Comparison of ENCODE assay signal across 8 cellular contexts in the genomic region with DNA sequence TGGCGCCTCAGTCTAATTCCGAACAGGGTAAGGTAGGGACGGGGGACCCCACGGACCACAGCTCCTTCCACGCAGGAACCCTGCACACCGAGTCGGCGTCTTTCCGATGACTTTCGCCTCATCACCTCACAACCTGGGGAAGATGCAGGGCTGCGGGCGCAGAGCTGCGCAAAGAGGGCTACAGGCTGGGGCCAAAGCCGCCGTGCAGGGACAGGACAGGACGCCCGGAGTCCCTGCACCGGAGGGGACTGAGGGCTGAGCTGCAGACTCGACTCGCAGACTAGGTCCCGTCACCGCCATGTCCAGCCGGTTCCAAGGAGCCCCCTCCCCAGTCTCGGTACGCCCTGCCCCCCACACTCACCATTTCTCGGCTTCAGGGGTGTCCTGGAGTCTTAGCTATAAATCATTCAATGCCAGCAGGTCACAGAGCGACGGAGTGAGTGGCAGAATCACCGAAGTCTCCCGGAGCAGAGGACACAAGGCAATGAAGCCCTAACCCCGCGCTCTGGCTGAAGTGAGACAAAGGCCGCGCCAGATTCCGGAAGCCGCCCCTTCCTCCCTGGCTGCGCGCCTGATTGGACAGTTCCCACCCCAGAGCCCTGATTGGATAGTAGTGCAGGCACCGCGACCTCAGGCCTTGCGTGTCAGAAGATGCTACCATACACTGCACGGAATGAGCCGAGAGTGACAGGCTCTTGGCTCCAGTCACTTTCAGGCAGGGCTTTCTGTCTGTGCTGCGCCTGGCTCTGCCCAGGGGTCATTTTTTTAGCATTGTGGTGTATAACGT. TPM values are rescaled to one million over a fixed set of nuclear protein-coding genes. Genes with fewer than 3 reads are reported as not detected.
DNase-seq lines count a peak whose midpoint lies in the region; FAIRE-seq and TF ChIP-seq lines count a peak whose summit lies in the region.
"Not testable (repeated sequence)": the region's sequence is repeated elsewhere in the genome, so short reads cannot be mapped to it uniquely, and the experiment has no call there.

A gene (minus strand): TSS at position 522 of the 787 bp plus-strand sequence. CDS start 158 bp downstream, at position 364.

- H3K27ac ChIP-seq in SJSA1; subcutaneous abdominal adipose tissue (ENCODE audit: low read depth, low read length): not testable (repeated sequence)
- peak within 1 kb of the TSS; percentile 58 for H3K27ac ChIP-seq in neuronal stem cell (replicated peaks; ENCODE audit: low read length)

- peak within 1 kb of the TSS; percentile 25 for H3K4me2 ChIP-seq in neuronal stem cell (ENCODE audit: insufficient read depth, low read length, poor library complexity, severe bottlenecking)

- not testable (repeated sequence) for H2BK5ac ChIP-seq in neuronal stem cell (ENCODE audit: low read length)

- H2BK15ac ChIP-seq in neuronal stem cell (ENCODE audit: low read length), result not testable (repeated sequence)

- H2AFZ ChIP-seq in neuronal stem cell (ENCODE audit: low read length), result peak within 1 kb of the TSS; percentile 84

- H2AK5ac ChIP-seq in neuronal stem cell (ENCODE audit: low read depth, low read length), result not testable (repeated sequence)

- H4K8ac ChIP-seq in neuronal stem cell (ENCODE audit: low read depth, low read length), result not testable (repeated sequence)

- TF ChIP-seq CTCF in HFF-Myc (IDR thresholded peaks at IDR 0.05; ENCODE audit: low read depth, low read length, missing control alignments), result not testable (repeated sequence)

- not testable (repeated sequence) for H3K79me1 ChIP-seq in neuronal stem cell (ENCODE audit: low read depth, low read length)

- not testable (repeated sequence) for H3K4ac ChIP-seq in neuronal stem cell (ENCODE audit: low read length)

- H3K9me3 ChIP-seq in SJSA1 (replicated peaks); neuronal stem cell (replicated peaks in 1 of 2; ENCODE audit: control insufficient read depth in 2 of 2, insufficient read depth in 1 of 2, low read depth in 1 of 2, low read length in 2 of 2); subcutaneous abdominal adipose tissue (ENCODE audit: control insufficient read depth in 5 of 5, low read length in 5 of 5): not testable (repeated sequence)

- DNase-seq in GM04503 (ENCODE audit: low read depth) (peak; percentile 80), HFF-Myc (ENCODE audit: extremely low read depth, low read depth) (peak; percentile 88), MV-4-11 (lab: John Stamatoyannopoulos, UW) (peak; percentile 97), SJSA1 (ENCODE audit: low read depth in 1 of 2, low spot score in 2 of 2) (peak; percentile 80 to 91), frontal cortex (ENCODE audit: low spot score in 2 of 2) (peak; percentile 64 to 67), neuronal stem cell (ENCODE audit: low spot score) (peak; percentile 89)
- peak; percentile 82 for DNase-seq in activated gamma-delta T cell treated with anti-CD3 and anti-CD28 coated beads, Interleukin-2, amount 50 U/mL, for 16 hours (ENCODE audit: low read depth)

- H3K4me1 ChIP-seq in SJSA1 (replicated peaks); neuronal stem cell (ENCODE audit: control insufficient read depth in 2 of 2, insufficient read depth in 1 of 2, low read depth in 1 of 2, low read length in 2 of 2); subcutaneous abdominal adipose tissue (ENCODE audit: control insufficient read depth in 5 of 5, insufficient read depth in 5 of 5, low read length in 5 of 5): not testable (repeated sequence)

- H3K23ac ChIP-seq in neuronal stem cell (ENCODE audit: low read depth, low read length, poor library complexity), result not testable (repeated sequence)

- H3K9ac ChIP-seq in neuronal stem cell (ENCODE audit: low read depth, low read length, poor library complexity) (peak within 1 kb of the TSS; percentile 86), subcutaneous abdominal adipose tissue (ENCODE audit: low read length in 5 of 5) (peak within 1 kb of the TSS in 4 of 5 donors; percentile 21 to 79 (median 60))

- FAIRE-seq in frontal cortex (lab: Jason Lieb, UNC), result peak; percentile 56

- not testable (repeated sequence) for H2BK120ac ChIP-seq in neuronal stem cell (ENCODE audit: low read depth, low read length)

- H3K14ac ChIP-seq in neuronal stem cell (ENCODE audit: low read length), result not testable (repeated sequence)

- H3K36me3 ChIP-seq in SJSA1; subcutaneous abdominal adipose tissue (ENCODE audit: control insufficient read depth in 5 of 5, insufficient read depth in 5 of 5, low read length in 5 of 5): not testable (repeated sequence)
- peaks cover 0 to 19% of the 10 kb centered on the region in 2 donors for H3K36me3 ChIP-seq in neuronal stem cell (replicated peaks in 1 of 2; ENCODE audit: control insufficient read depth in 2 of 2, insufficient read depth in 2 of 2, low read length in 2 of 2)

- H3K18ac ChIP-seq in neuronal stem cell (ENCODE audit: low read length), result peak within 1 kb of the TSS; percentile 57

- no CpG with 5 or more reads among the region's 45 CpGs for WGBS in neuronal stem cell (ENCODE audit: extremely low coverage in 2 of 2, insufficient read length in 2 of 2, insufficient replicate concordance in 1 of 2), 2 donors

- not testable (repeated sequence) for H2BK12ac ChIP-seq in neuronal stem cell (ENCODE audit: low read length)

- H3K27me3 ChIP-seq in SJSA1 (replicated peaks); neuronal stem cell (ENCODE audit: control insufficient read depth in 3 of 3, insufficient read depth in 3 of 3, low read depth in 1 of 3, low read length in 3 of 3); subcutaneous abdominal adipose tissue (ENCODE audit: control insufficient read depth in 5 of 5, insufficient read depth in 4 of 5, low read length in 5 of 5): not testable (repeated sequence)

- not testable (repeated sequence) for H4K91ac ChIP-seq in neuronal stem cell (ENCODE audit: low read depth, low read length, poor library complexity)

- peak within 1 kb of the TSS; percentile 65 for H3K4me3 ChIP-seq in HFF-Myc (replicated peaks; ENCODE audit: low read depth, low read length)
- peak within 1 kb of the TSS; percentile 46 for H3K4me3 ChIP-seq in SJSA1
- H3K4me3 ChIP-seq in neuronal stem cell (ENCODE audit: low read length in 2 of 2), result peak within 1 kb of the TSS; percentile 63 to 95
- peak within 1 kb of the TSS; percentile 68 to 82 (median 78) for H3K4me3 ChIP-seq in subcutaneous abdominal adipose tissue (ENCODE audit: low read depth in 1 of 5, low read length in 5 of 5)

RNA-seq across cellular contexts. Expression of the gene that starts here (rescaled TPM):
- 5.6 and 10.5 TPM in 2 replicates for total RNA-seq in SJSA1 (2014; rRNA removed; shearing (Covaris generic))
- 46.1 TPM for total RNA-seq in frontal cortex
- 24.0 TPM for polyA plus RNA-seq in neuronal stem cell (2013, experiment 1 of 2)
- 24.1 TPM for polyA plus RNA-seq in neuronal stem cell (2013, experiment 2 of 2)
